ENCODE assay signal across 7 cellular contexts in genomic region chr19:48720251-48720612, GRCh38. TPM values are rescaled to one million over a fixed set of nuclear protein-coding genes. Genes with fewer than 3 reads are reported as not detected.
DNase-seq lines count a peak whose midpoint lies in the region; ATAC-seq and TF ChIP-seq lines count a peak whose summit lies in the region.

No MANE protein-coding gene starts in this region.

- no peaks in the 10 kb centered on the region for H3K79me2 ChIP-seq in GM23338 (replicated peaks; ENCODE audit: insufficient read depth)

- H3F3A ChIP-seq in GM23338 (replicated peaks; ENCODE audit: low read depth), result peaks cover 9% of the 10 kb centered on the region; the same call in 1 of the 2 replicates

- in situ Hi-C loops in GM13977 (cut with MboI; ENCODE audit: low pct_unique_long_range_greater_than_20kb, low sequenced_read_pairs, unreplicated experiment), result no loop called here

- no peak for TF ChIP-seq POLR2A in stomach (IDR thresholded peaks at IDR 0.05)

- intact Hi-C loops in left ventricle myocardium superior (cut with micrococcal nuclease) (no loop called here), stomach (cut with DNase I; ENCODE audit: low total_unique reads) (no loop called here)

- H3K27ac Mint-ChIP-seq in GM23338, result no peak overlapping the region; the same call in 1 of the 2 replicates

- WGBS in stomach, 5 donors, result 15 to 30% (median 20%) methylated on average over 9 to 12 of the region's 12 CpGs

- no peak overlapping the region for H2AFZ ChIP-seq in GM23338

- H3K27me3 Mint-ChIP-seq in GM23338 (ENCODE audit: insufficient read depth, low read depth, poor library complexity), result peaks cover 22% of the 10 kb centered on the region

- H3K27me3 ChIP-seq in GM23338 (ENCODE audit: insufficient read depth) (no peaks in the 10 kb centered on the region), stomach (no peaks in the 10 kb centered on the region)

- H3K4me3 ChIP-seq in GM23338 (peak overlapping the region; percentile 58), WI38 (ENCODE audit: low read depth, low read length) (peak overlapping the region; percentile 70), stomach (peak overlapping the region; percentile 48 to 60 (median 54))

- ATAC-seq in GM23338 (no peak), left ventricle myocardium superior (peak; percentile 29)

- H3K36me3 Mint-ChIP-seq in GM23338 (ENCODE audit: low read depth), result no peaks in the 10 kb centered on the region; the same call in 2 of the 3 replicates

- no peak for DNase-seq in GM23338 (ENCODE audit: low spot score)
- no peak for DNase-seq in left ventricle myocardium superior
- no peak for DNase-seq in stomach
- DNase-seq in GM13977 (ENCODE audit: low spot score), result no peak
- DNase-seq in putamen (ENCODE audit: low spot score), result no peak
- no peak for DNase-seq in NCI-H146 (lab: John Stamatoyannopoulos, UW)

- H3K36me3 ChIP-seq in GM23338 (ENCODE audit: insufficient read depth), result no peaks in the 10 kb centered on the region
- peaks cover 0 to 4% (median 0%) of the 10 kb centered on the region in 4 donors for H3K36me3 ChIP-seq in stomach

- H3K9me2 ChIP-seq in GM23338 (ENCODE audit: insufficient read depth), result no peaks in the 10 kb centered on the region

- H3K4me1 ChIP-seq in GM23338 (ENCODE audit: insufficient read depth), result peaks cover 34% of the 10 kb centered on the region
- H3K4me1 ChIP-seq in stomach, result peaks cover 32 to 74% (median 43%) of the 10 kb centered on the region in 4 donors

- H3K9me3 Mint-ChIP-seq in GM23338, result peaks cover 3% of the 10 kb centered on the region; the same call in 1 of the 3 replicates

- peaks cover 37% of the 10 kb centered on the region for H3K4me1 Mint-ChIP-seq in GM23338

- H4K20me1 ChIP-seq in GM23338 (replicated peaks; ENCODE audit: insufficient read depth), result no peaks in the 10 kb centered on the region

- TF ChIP-seq CTCF in GM23338 (conservative IDR thresholded peaks at IDR 0.05; ENCODE audit: low read depth in 2 of 2) (no peak), WI38 (IDR thresholded peaks at IDR 0.05; ENCODE audit: low read depth, low read length) (no peak), stomach (IDR thresholded peaks at IDR 0.05) (no peak), GM13977 (IDR thresholded peaks at IDR 0.05; ENCODE audit: extremely low read depth, insufficient read depth, missing control alignments) (no peak)

- peak overlapping the region; percentile 99 for H3K4me3 Mint-ChIP-seq in GM23338

- H3K9me3 ChIP-seq in stomach, result no peaks in the 10 kb centered on the region

- H3K27ac ChIP-seq in GM23338 (ENCODE audit: low read depth) (no peak overlapping the region), stomach (peak overlapping the region in 4 of 5 donors; percentile 84 to 93 (median 90))

- no peak for TF ChIP-seq EP300 in stomach (IDR thresholded peaks at IDR 0.05)

- peak overlapping the region; percentile 70 for H3K4me2 ChIP-seq in GM23338

TF ChIP-seq in GM23338, 12 proteins besides CTCF, POLR2A, EP300 and RAD21 (continues in another document):
- TF ChIP-seq JUNB (IDR thresholded peaks at IDR 0.05; ENCODE audit: unreplicated experiment), result no peak
- TF ChIP-seq, protein P1, sequence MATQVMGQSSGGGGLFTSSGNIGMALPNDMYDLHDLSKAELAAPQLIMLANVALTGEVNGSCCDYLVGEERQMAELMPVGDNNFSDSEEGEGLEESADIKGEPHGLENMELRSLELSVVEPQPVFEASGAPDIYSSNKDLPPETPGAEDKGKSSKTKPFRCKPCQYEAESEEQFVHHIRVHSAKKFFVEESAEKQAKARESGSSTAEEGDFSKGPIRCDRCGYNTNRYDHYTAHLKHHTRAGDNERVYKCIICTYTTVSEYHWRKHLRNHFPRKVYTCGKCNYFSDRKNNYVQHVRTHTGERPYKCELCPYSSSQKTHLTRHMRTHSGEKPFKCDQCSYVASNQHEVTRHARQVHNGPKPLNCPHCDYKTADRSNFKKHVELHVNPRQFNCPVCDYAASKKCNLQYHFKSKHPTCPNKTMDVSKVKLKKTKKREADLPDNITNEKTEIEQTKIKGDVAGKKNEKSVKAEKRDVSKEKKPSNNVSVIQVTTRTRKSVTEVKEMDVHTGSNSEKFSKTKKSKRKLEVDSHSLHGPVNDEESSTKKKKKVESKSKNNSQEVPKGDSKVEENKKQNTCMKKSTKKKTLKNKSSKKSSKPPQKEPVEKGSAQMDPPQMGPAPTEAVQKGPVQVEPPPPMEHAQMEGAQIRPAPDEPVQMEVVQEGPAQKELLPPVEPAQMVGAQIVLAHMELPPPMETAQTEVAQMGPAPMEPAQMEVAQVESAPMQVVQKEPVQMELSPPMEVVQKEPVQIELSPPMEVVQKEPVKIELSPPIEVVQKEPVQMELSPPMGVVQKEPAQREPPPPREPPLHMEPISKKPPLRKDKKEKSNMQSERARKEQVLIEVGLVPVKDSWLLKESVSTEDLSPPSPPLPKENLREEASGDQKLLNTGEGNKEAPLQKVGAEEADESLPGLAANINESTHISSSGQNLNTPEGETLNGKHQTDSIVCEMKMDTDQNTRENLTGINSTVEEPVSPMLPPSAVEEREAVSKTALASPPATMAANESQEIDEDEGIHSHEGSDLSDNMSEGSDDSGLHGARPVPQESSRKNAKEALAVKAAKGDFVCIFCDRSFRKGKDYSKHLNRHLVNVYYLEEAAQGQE (IDR thresholded peaks at IDR 0.05; ENCODE audit: unreplicated experiment), result no peak
- TF ChIP-seq ZNF114 (CRISPR knock-in tag; IDR thresholded peaks at IDR 0.05), result no peak

RNA-seq across cellular contexts. Expression of gene MAMSTR, which starts 0.7 kb away (rescaled TPM):
- 0.39 and 1.9 TPM in 2 replicates for total RNA-seq in GM23338 (2014; rRNA removed; shearing (Covaris generic))
- 2.0 and 2.5 TPM in 2 replicates for polyA plus RNA-seq in GM23338 (2016; fragmentation: Nextera tagmentation; extraction: Ambion mirVana)
- 3.0 TPM for total RNA-seq in left ventricle myocardium superior
- 1 to 10 TPM in 1 of 5 donors, under 1 TPM in 1, not detected in 3; 0.55 to 3.6 TPM for total RNA-seq in stomach
- polyA plus RNA-seq in stomach, result 1 to 10 TPM in 2 of 3 donors, under 1 TPM in 1; 0.46 to 1.5 (median 1.5) TPM

RNA-seq across cellular contexts. Expression of gene RASIP1, which starts 20.2 kb away (rescaled TPM):
- 14.8 and 18.0 TPM in 2 replicates for total RNA-seq in GM23338 (2014; rRNA removed; shearing (Covaris generic))
- 9.2 and 11.2 TPM in 2 replicates for polyA plus RNA-seq in GM23338 (2016; fragmentation: Nextera tagmentation; extraction: Ambion mirVana)
- total RNA-seq in left ventricle myocardium superior, result 13.7 TPM
- total RNA-seq in stomach, result 10 to 100 TPM in 1 of 5 donors, 1 to 10 TPM in 4; 4.7 to 26.8 (median 8.8) TPM
- 10 to 100 TPM; 11.1 to 44.9 (median 29.3) TPM for polyA plus RNA-seq in stomach

RNA-seq across cellular contexts. Expression of gene FUT2, which starts 24.5 kb away (rescaled TPM):
- total RNA-seq in GM23338 (2014; rRNA removed; shearing (Covaris generic)), result 2.2 and 5.6 TPM in 2 replicates
- 4.8 and 5.0 TPM in 2 replicates for polyA plus RNA-seq in GM23338 (2016; fragmentation: Nextera tagmentation; extraction: Ambion mirVana)
- not detected for total RNA-seq in left ventricle myocardium superior
- 10 to 100 TPM; 23.2 to 42.0 (median 33.2) TPM for total RNA-seq in stomach
- 10 to 100 TPM; 22.7 to 76.8 (median 25.8) TPM for polyA plus RNA-seq in stomach

RNA-seq across cellular contexts. Expression of gene IZUMO1, which starts 26.5 kb away (rescaled TPM):
- total RNA-seq in GM23338 (2014; rRNA removed; shearing (Covaris generic)), result 1.7 and 3.5 TPM in 2 replicates
- 1.2 and 1.3 TPM in 2 replicates for polyA plus RNA-seq in GM23338 (2016; fragmentation: Nextera tagmentation; extraction: Ambion mirVana)
- 1.0 TPM for total RNA-seq in left ventricle myocardium superior
- total RNA-seq in stomach, result 10 to 100 TPM in 2 of 5 donors, under 1 TPM in 1, not detected in 2; 0.73 to 14.3 (median 10.7) TPM
- polyA plus RNA-seq in stomach, result 1 to 10 TPM in 1 of 3 donors, under 1 TPM in 1, not detected in 1; 0.62 to 4.0 TPM

RNA-seq across cellular contexts. Expression of gene FUT1, which starts 32.2 kb away (rescaled TPM):
- total RNA-seq in GM23338 (2014; rRNA removed; shearing (Covaris generic)), result 20.3 and 20.8 TPM in 2 replicates
- 4.4 and 4.7 TPM in 2 replicates for polyA plus RNA-seq in GM23338 (2016; fragmentation: Nextera tagmentation; extraction: Ambion mirVana)
- 1.6 TPM for total RNA-seq in left ventricle myocardium superior
- total RNA-seq in stomach, result 10 to 100 TPM in 2 of 5 donors, 1 to 10 TPM in 2, not detected in 1; 7.0 to 54.5 (median 11.1) TPM
- 1 to 10 TPM; 7.2 to 7.5 (median 7.2) TPM for polyA plus RNA-seq in stomach
